8 cellular contexts compared by ENCODE assay signal in genomic region chr6:150600003-150600301, GRCh38. TPM values are rescaled to one million over a fixed set of nuclear protein-coding genes. Genes with fewer than 3 reads are reported as not detected.
DNase-seq lines count a peak whose midpoint lies in the region; ATAC-seq and TF ChIP-seq lines count a peak whose summit lies in the region.

No MANE protein-coding gene starts in this region.

- H3K4me3 ChIP-seq in HUES64 (ENCODE audit: low read length) (peak overlapping the region; percentile 65), epithelial cell of proximal tubule (ENCODE audit: low read depth, low read length) (peak overlapping the region; percentile 86), prostate gland (peak overlapping the region; percentile 50 to 51)

- ATAC-seq in GM18511 (IDR thresholded peaks at IDR 0.05; ENCODE audit: unreplicated experiment) (peak; percentile 26), HG03432 (IDR thresholded peaks at IDR 0.05; ENCODE audit: unreplicated experiment) (no peak), GM19035 (IDR thresholded peaks at IDR 0.05; ENCODE audit: unreplicated experiment) (no peak)

- intact Hi-C loops in prostate gland (cut with DNase I), result loop anchor here (5.0 kb wide), 2 partner anchors 178 to 212 kb away; no protein-coding TSS in a partner anchor

- H3K27ac ChIP-seq in HUES64 (ENCODE audit: low read depth, low read length) (no peak overlapping the region), prostate gland (peak overlapping the region; percentile 35 to 65)

- DNase-seq in epithelial cell of proximal tubule (ENCODE audit: low read depth) (no peak), prostate gland (ENCODE audit: low spot score) (no peak), NCI-H82 (lab: John Stamatoyannopoulos, UW) (no peak), DMS114 treated with DMSO at 0.1 percent for 48 hours (lab: John Stamatoyannopoulos, UW; ENCODE audit: unreplicated experiment) (no peak)

- H3K27me3 ChIP-seq in HUES64 (ENCODE audit: insufficient read depth, low read length), result peaks cover 80% of the 10 kb centered on the region
- no peaks in the 10 kb centered on the region for H3K27me3 ChIP-seq in prostate gland (replicated peaks; ENCODE audit: insufficient read depth)

- H3K9me3 ChIP-seq in HUES64 (ENCODE audit: insufficient read depth, low read depth, low read length) (no peaks in the 10 kb centered on the region), prostate gland (no peaks in the 10 kb centered on the region)

- WGBS in HUES64, result under 1% methylated on average over 39 of the region's 39 CpGs
- WGBS in prostate gland, result 1% methylated on average over 16 of the region's 39 CpGs

- 0 out of 2 replicates have a peak overlapping the region, but pooled peaks have one; percentile 46 for H3K9ac ChIP-seq in HUES64 (ENCODE audit: low read depth, low read length)

- no peaks in the 10 kb centered on the region for H3K4me1 ChIP-seq in HUES64 (ENCODE audit: insufficient read depth, low read length)
- no peaks in the 10 kb centered on the region for H3K4me1 ChIP-seq in prostate gland (replicated peaks)

- TF ChIP-seq POLR2A in prostate gland (IDR thresholded peaks at IDR 0.05), result no peak

- H3K36me3 ChIP-seq in HUES64 (ENCODE audit: insufficient read depth, low read length) (no peaks in the 10 kb centered on the region), prostate gland (no peaks in the 10 kb centered on the region)

- TF ChIP-seq CTCF in epithelial cell of proximal tubule (conservative IDR thresholded peaks at IDR 0.05; ENCODE audit: low read depth, low read length) (no peak), prostate gland (IDR thresholded peaks at IDR 0.05) (no peak)

RNA-seq across cellular contexts. Expression of gene PLEKHG1, which starts 0.3 kb away (rescaled TPM):
- polyA plus RNA-seq in HUES64 (2013, experiment 1 of 2), result 1.4 TPM
- 3.2 TPM for polyA plus RNA-seq in HUES64 (2013, experiment 2 of 2)
- total RNA-seq in epithelial cell of proximal tubule (3.8 and 12.1 TPM in 2 replicates), prostate gland (10 to 100 TPM in 1 of 2 donors, 1 to 10 TPM in 1; 4.9 to 65.4 TPM)
